ENCODE assay signal across 13 cellular contexts in genomic region chr1:46284597-46285564, GRCh38.
DNase-seq lines count a peak whose midpoint lies in the region; ATAC-seq and TF ChIP-seq lines count a peak whose summit lies in the region.
"Had no signal": no experiment of that assay in that cellular context is flagged by ENCODE, and none has a peak within 500 bp of the region (broad histone marks: within the 10 kb centered on the region; RNA-seq: fewer than 3 reads in every experiment).

No MANE protein-coding gene starts in this region.

- no peak for ATAC-seq in stimulated activated naive CD8-positive, alpha-beta T cell treated with anti-CD3 and anti-CD28 coated beads, Interleukin-15, Interleukin-2, amounts not matched to agents 100 U/mL and 50 U/mL, for 24 hours

- H3K4me1 ChIP-seq in tibial artery, result no peaks in the 10 kb centered on the region
- H3K4me1 ChIP-seq: parathyroid adenoma had no signal

- H3K9me3 Mint-ChIP-seq in stimulated activated naive CD8-positive, alpha-beta T cell treated with anti-CD3 and anti-CD28 coated beads, Interleukin-15, Interleukin-2, amounts not matched to agents 100 ng/mL and 50 ng/mL, for 24 hours, result no peaks in the 10 kb centered on the region

- intact Hi-C loops in tibial artery (cut with DNase I; ENCODE audit: low total_unique reads), result no loop called here

- no peaks in the 10 kb centered on the region for H3K9me3 ChIP-seq in tibial artery

- H3K4me3 ChIP-seq in choroid plexus epithelial cell (ENCODE audit: low read depth, low read length), result no peak overlapping the region
- no peak overlapping the region for H3K4me3 ChIP-seq in tibial artery

- no peak overlapping the region for H3K4me3 Mint-ChIP-seq in stimulated activated naive CD8-positive, alpha-beta T cell treated with anti-CD3 and anti-CD28 coated beads, Interleukin-15, Interleukin-2, amounts not matched to agents 100 ng/mL and 50 ng/mL, for 24 hours

- no peaks in the 10 kb centered on the region for H3K27me3 Mint-ChIP-seq in stimulated activated naive CD8-positive, alpha-beta T cell treated with anti-CD3 and anti-CD28 coated beads, Interleukin-15, Interleukin-2, amounts not matched to agents 100 ng/mL and 50 ng/mL, for 24 hours

- peaks cover 79% of the 10 kb centered on the region for H3K36me3 Mint-ChIP-seq in stimulated activated naive CD8-positive, alpha-beta T cell treated with anti-CD3 and anti-CD28 coated beads, Interleukin-15, Interleukin-2, amounts not matched to agents 100 ng/mL and 50 ng/mL, for 24 hours (ENCODE audit: low read depth)

- H3K4me1 Mint-ChIP-seq in stimulated activated naive CD8-positive, alpha-beta T cell treated with anti-CD3 and anti-CD28 coated beads, Interleukin-15, Interleukin-2, amounts not matched to agents 100 ng/mL and 50 ng/mL, for 24 hours (ENCODE audit: low read depth), result peaks cover 18% of the 10 kb centered on the region

- H3K36me3 ChIP-seq in tibial artery, result peaks cover 40 to 99% (median 83%) of the 10 kb centered on the region in 3 donors

- no peak for DNase-seq in stimulated activated naive CD8-positive, alpha-beta T cell treated with anti-CD3 and anti-CD28 coated beads, Interleukin-15, Interleukin-2, amounts not matched to agents 100 U/mL and 50 U/mL, for 24 hours
- DNase-seq in NCI-H510A (lab: John Stamatoyannopoulos, UW), result peak; percentile 30
- peak; percentile 28 for DNase-seq in choroid plexus epithelial cell (ENCODE audit: low read depth)
- DNase-seq in T-helper 2 cell, result no peak
- DNase-seq in tibial artery, result no peak
- DNase-seq in activated effector memory CD4-positive, alpha-beta T cell treated with anti-CD3 and anti-CD28 coated beads, Interleukin-2, amount 50 U/mL, for 16 hours, result no peak
- DNase-seq in NCI-H1092 treated with DMSO at 0.1 percent for 48 hours (lab: John Stamatoyannopoulos, UW), result no peak
- DNase-seq: effector CD4-positive, alpha-beta T cell; Kasumi-1; mesendoderm; Right ventricle myocardium superior had no signal

- no peak overlapping the region for H3K27ac ChIP-seq in tibial artery
- H3K27ac ChIP-seq: parathyroid adenoma had no signal

- TF ChIP-seq CTCF in choroid plexus epithelial cell (conservative IDR thresholded peaks at IDR 0.05; ENCODE audit: low read depth, low read length) (no peak), tibial artery (IDR thresholded peaks at IDR 0.05) (no peak)

- peak overlapping the region; percentile 61 for H3K27ac Mint-ChIP-seq in stimulated activated naive CD8-positive, alpha-beta T cell treated with anti-CD3 and anti-CD28 coated beads, Interleukin-15, Interleukin-2, amounts not matched to agents 100 ng/mL and 50 ng/mL, for 24 hours

- H3K27me3 ChIP-seq in tibial artery, result no peaks in the 10 kb centered on the region

Comparison
In these comparisons a context has a peak if more than half of its experiments do, and no peak if none do; other contexts are left out.
1. DNase-seq: peak in NCI-H510A (single experiment) and choroid plexus epithelial cell (single experiment); none in stimulated activated naive CD8-positive, alpha-beta T cell treated with anti-CD3 and anti-CD28 coated beads, Interleukin-15, Interleukin-2, amounts not matched to agents 100 U/mL and 50 U/mL, for 24 hours (single experiment), T-helper 2 cell (0 of 5), tibial artery (0 of 2), activated effector memory CD4-positive, alpha-beta T cell treated with anti-CD3 and anti-CD28 coated beads, Interleukin-2, amount 50 U/mL, for 16 hours (single experiment) and NCI-H1092 treated with DMSO at 0.1 percent for 48 hours (single experiment).